In genomic region chr3:102165367-102165766, GRCh38 we compare ENCODE assay signal across 18 cellular contexts.
DNase-seq lines count a peak whose midpoint lies in the region; TF ChIP-seq lines count a peak whose summit lies in the region.
"Had no signal": no experiment of that assay in that cellular context is flagged by ENCODE, and none has a peak within 500 bp of the region (broad histone marks: within the 10 kb centered on the region; RNA-seq: fewer than 3 reads in every experiment).

No MANE protein-coding gene starts in this region.

- H3K4me3 ChIP-seq in ACC112 (ENCODE audit: low read depth, low read length) = no peak overlapping the region
- H3K4me3 ChIP-seq in foreskin fibroblast (ENCODE audit: low read depth in 1 of 2, low read length in 2 of 2) = no peak overlapping the region
- no peak overlapping the region for H3K4me3 ChIP-seq in spleen
- H3K4me3 ChIP-seq: left lung had no signal

- H3K79me2 ChIP-seq in ACC112 (ENCODE audit: control insufficient read depth, insufficient read depth, low read length, unreplicated experiment) = no peaks in the 10 kb centered on the region
- H3K79me2 ChIP-seq: parathyroid adenoma had no signal

- TF ChIP-seq POLR2A in spleen (IDR thresholded peaks at IDR 0.05) = no peak

- WGBS in spleen, 5 donors = 88 to 97% (median 95%) methylated on average over 1 of the region's 1 CpG

- DNase-seq in H4 (ENCODE audit: low spot score) = peak; percentile 50
- DNase-seq in amniotic epithelial cell (ENCODE audit: low read depth) = peak; percentile 49
- peak; percentile 53 to 70 for DNase-seq in foreskin fibroblast
- no peak for DNase-seq in spleen
- no peak for DNase-seq in activated naive CD4-positive, alpha-beta T cell treated with Interleukin-2 at 50 U/mL for 16 hours
- no peak for DNase-seq in DMS53 (lab: John Stamatoyannopoulos, UW)
- no peak for DNase-seq in head of caudate nucleus
- DNase-seq: activated CD4-positive, alpha-beta T cell treated with anti-CD3 and anti-CD28 coated beads, Interleukin-2, amount 50 U/mL, for 4 hours; activated T-cell treated with anti-CD3 and anti-CD28 coated beads, Interleukin-2, amount 50 U/mL, for 24 hours; effector memory CD8-positive, alpha-beta T cell; foreskin melanocyte; GDM1; left lung; NCI-H2029; NCI-H526; OCI-M1 had no signal

- peaks cover 33% of the 10 kb centered on the region for H3K4me1 ChIP-seq in ACC112 (ENCODE audit: control insufficient read depth, insufficient read depth, low read length, unreplicated experiment)
- H3K4me1 ChIP-seq in spleen = peaks cover 0 to 9% (median 3%) of the 10 kb centered on the region in 6 donors
- H3K4me1 ChIP-seq: parathyroid adenoma had no signal

- TF ChIP-seq CTCF in foreskin fibroblast (IDR thresholded peaks at IDR 0.05; ENCODE audit: low read depth, low read length) (no peak), spleen (IDR thresholded peaks at IDR 0.05 in 8 of 11, conservative IDR thresholded peaks at IDR 0.05 in 3 of 11) (no peak)

- no peaks in the 10 kb centered on the region for H3K27me3 ChIP-seq in ACC112 (ENCODE audit: insufficient read depth, low read length)
- no peaks in the 10 kb centered on the region for H3K27me3 ChIP-seq in spleen (replicated peaks in 1 of 7)
- H3K27me3 ChIP-seq: left lung had no signal

- no peak overlapping the region for H2AFZ ChIP-seq in ACC112 (ENCODE audit: low read length, unreplicated experiment)
- H2AFZ ChIP-seq: parathyroid adenoma had no signal

- no peaks in the 10 kb centered on the region for H3K9me3 ChIP-seq in spleen
- H3K9me3 ChIP-seq: left lung had no signal

- H3K36me3 ChIP-seq in ACC112 (ENCODE audit: insufficient read depth, low read length) = no peaks in the 10 kb centered on the region
- no peaks in the 10 kb centered on the region for H3K36me3 ChIP-seq in spleen
- H3K36me3 ChIP-seq: left lung had no signal

- H3K27ac ChIP-seq in ACC112 (ENCODE audit: low read depth, low read length) (peak overlapping the region; percentile 97), spleen (no peak overlapping the region)
- H3K27ac ChIP-seq: left lung, parathyroid adenoma had no signal

- intact Hi-C loops in spleen (cut with DNase I; ENCODE audit: low total_unique reads) (no loop called here), head of caudate nucleus (cut with DNase I) (no loop called here)

Comparison
In these comparisons a context has a peak if more than half of its experiments do, and no peak if none do; other contexts are left out.
1. DNase-seq: peak in H4 (single experiment), amniotic epithelial cell (single experiment) and foreskin fibroblast (2 of 2); none in spleen (single experiment), activated naive CD4-positive, alpha-beta T cell treated with Interleukin-2 at 50 U/mL for 16 hours (single experiment), DMS53 (single experiment) and head of caudate nucleus (0 of 42).